Comparison of ENCODE assay signal across 7 cellular contexts in the genomic region with DNA sequence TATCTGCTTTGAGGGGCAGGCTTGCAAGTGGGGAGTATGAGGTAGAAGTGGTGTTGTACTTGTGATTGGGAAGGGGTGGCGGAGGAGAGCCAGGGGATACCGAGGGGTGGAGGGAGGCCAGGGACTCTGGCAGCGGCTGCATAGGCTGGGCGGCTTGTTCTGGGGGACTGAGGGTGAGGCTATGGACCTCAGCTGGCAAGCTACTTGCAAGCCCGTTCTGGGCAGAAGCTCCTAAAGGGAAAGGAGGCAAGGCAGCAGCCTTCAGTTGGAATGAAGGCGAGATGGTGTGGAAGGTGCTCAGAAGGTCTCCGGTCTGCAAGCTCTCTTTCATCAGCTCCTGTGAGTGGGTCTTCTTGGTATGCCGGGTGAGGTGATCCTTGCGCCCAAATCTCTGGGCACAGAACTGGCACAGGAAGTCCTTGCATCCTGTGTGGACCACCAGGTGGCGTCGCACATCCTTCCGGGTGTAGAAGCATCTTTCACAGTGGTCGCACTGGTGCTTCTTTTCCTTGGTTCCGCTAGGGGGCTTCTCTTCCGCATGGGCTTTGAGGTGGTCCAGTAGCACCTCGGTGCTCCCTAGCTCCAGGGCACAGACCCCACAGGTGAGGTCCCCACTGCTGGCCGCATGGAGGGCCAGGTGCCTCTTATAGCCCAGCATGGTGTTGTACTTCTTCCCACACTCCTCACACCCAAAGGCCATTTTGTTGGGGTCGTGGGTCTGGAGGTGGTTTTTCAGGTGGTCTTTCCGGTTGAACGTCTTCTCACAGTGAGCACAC.
DNase-seq lines count a peak whose midpoint lies in the region; ATAC-seq and TF ChIP-seq lines count a peak whose summit lies in the region.

No MANE protein-coding gene starts in this region.

- no peaks in the 10 kb centered on the region for H3K4me1 ChIP-seq in prostate gland (replicated peaks)

- DNase-seq in NCI-H748 treated with DMSO at 0.1 percent for 48 hours (lab: John Stamatoyannopoulos, UW) (peak; percentile 35), activated T-cell treated with anti-CD3 and anti-CD28 coated beads for 1 hour (ENCODE audit: low read depth) (peak; percentile 36), fibroblast of the aortic adventitia (ENCODE audit: low read depth) (peak; percentile 56), prostate gland (ENCODE audit: low spot score) (peak; percentile 14)

- intact Hi-C loops in prostate gland (cut with DNase I) = no loop called here

- H3K4me3 ChIP-seq in GM12875 (ENCODE audit: low read depth, low read length) = no peak overlapping the region
- no peak overlapping the region for H3K4me3 ChIP-seq in fibroblast of the aortic adventitia (ENCODE audit: low read depth, low read length)
- no peak overlapping the region for H3K4me3 ChIP-seq in prostate gland

- no peaks in the 10 kb centered on the region for H3K36me3 ChIP-seq in prostate gland

- WGBS in prostate gland = 66% methylated on average over 20 of the region's 20 CpGs

- no peaks in the 10 kb centered on the region for H3K9me3 ChIP-seq in prostate gland

- no peak for TF ChIP-seq POLR2A in prostate gland (IDR thresholded peaks at IDR 0.05)

- no peak overlapping the region for H3K27ac ChIP-seq in prostate gland

- ATAC-seq in HG02884 (IDR thresholded peaks at IDR 0.05; ENCODE audit: unreplicated experiment) = peak; percentile 52
- no peak for ATAC-seq in HG03045 (IDR thresholded peaks at IDR 0.05; ENCODE audit: unreplicated experiment)

- H3K27me3 ChIP-seq in prostate gland (replicated peaks; ENCODE audit: insufficient read depth) = no peaks in the 10 kb centered on the region

- TF ChIP-seq CTCF in GM12875 (IDR thresholded peaks at IDR 0.05; ENCODE audit: borderline replicate concordance, insufficient read depth, low read depth, low read length) = peak; percentile 80
- peak; percentile 58 for TF ChIP-seq CTCF in fibroblast of the aortic adventitia (IDR thresholded peaks at IDR 0.05; ENCODE audit: insufficient read depth, low read length)
- peak in 2 of 4 experiments; percentile 26 to 33 for TF ChIP-seq CTCF in prostate gland (IDR thresholded peaks at IDR 0.05)
